Comparison of ENCODE assay signal across 8 cellular contexts in the genomic region with DNA sequence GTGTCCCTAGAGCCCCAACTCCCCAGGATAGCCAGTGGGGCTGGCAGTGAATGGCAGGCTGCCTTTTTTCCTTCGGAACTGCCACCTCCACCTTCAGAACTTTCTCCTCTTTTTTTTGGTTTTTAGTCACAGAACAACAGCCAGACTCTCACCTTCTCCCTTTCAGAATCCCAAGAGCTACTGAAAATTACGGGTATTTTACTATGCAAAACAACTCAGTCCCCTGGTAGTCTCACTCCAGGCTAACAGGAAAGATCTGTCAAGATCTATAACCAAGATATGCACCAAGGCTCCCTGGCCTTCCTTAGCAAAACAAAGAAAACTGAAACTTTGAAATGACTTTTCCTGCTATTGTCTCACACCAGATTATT. TPM values are rescaled to one million over a fixed set of nuclear protein-coding genes. Genes with fewer than 3 reads are reported as not detected.
A peak's percentile ranks its signal among the peaks of the same experiment; 100 is the strongest.
DNase-seq lines count a peak whose midpoint lies in the region; ATAC-seq and TF ChIP-seq lines count a peak whose summit lies in the region.

No MANE protein-coding gene starts in this region.

- H3K4me3 Mint-ChIP-seq in CD8-positive, alpha-beta memory T cell, result peak overlapping the region; percentile 12 to 88 (median 83)
- H3K4me3 Mint-ChIP-seq in activated naive CD8-positive, alpha-beta T cell treated with anti-CD3 and anti-CD28 coated beads for 36 hours, result peak overlapping the region; percentile 72
- no peak overlapping the region for H3K4me3 Mint-ChIP-seq in nephron

- no peaks in the 10 kb centered on the region for H3K9me3 ChIP-seq in CD8-positive, alpha-beta memory T cell (ENCODE audit: low read length)

- peak; percentile 34 for ATAC-seq in HG02610 (IDR thresholded peaks at IDR 0.05; ENCODE audit: unreplicated experiment)

- peaks cover 0 to 14% (median 0%) of the 10 kb centered on the region in 3 donors for H3K36me3 Mint-ChIP-seq in CD8-positive, alpha-beta memory T cell
- peaks cover 5% of the 10 kb centered on the region for H3K36me3 Mint-ChIP-seq in activated naive CD8-positive, alpha-beta T cell treated with anti-CD3 and anti-CD28 coated beads for 36 hours
- peaks cover under 1% of the 10 kb centered on the region for H3K36me3 Mint-ChIP-seq in nephron (ENCODE audit: low read depth)

- peaks cover 2% of the 10 kb centered on the region for H3K36me3 ChIP-seq in CD8-positive, alpha-beta memory T cell (ENCODE audit: insufficient read depth, low read length)

- peaks cover 55 to 63% (median 60%) of the 10 kb centered on the region in 3 donors for H3K4me1 Mint-ChIP-seq in CD8-positive, alpha-beta memory T cell
- H3K4me1 Mint-ChIP-seq in activated naive CD8-positive, alpha-beta T cell treated with anti-CD3 and anti-CD28 coated beads for 36 hours, result peaks cover 53% of the 10 kb centered on the region
- peaks cover 37% of the 10 kb centered on the region for H3K4me1 Mint-ChIP-seq in nephron

- no peak overlapping the region for H3K27ac ChIP-seq in CD8-positive, alpha-beta memory T cell (ENCODE audit: low read depth, low read length)
- no peak overlapping the region for H3K27ac ChIP-seq in substantia nigra (ENCODE audit: low read depth, low read length, poor library complexity, severe bottlenecking)

- no peaks in the 10 kb centered on the region for H3K9me3 Mint-ChIP-seq in CD8-positive, alpha-beta memory T cell
- no peaks in the 10 kb centered on the region for H3K9me3 Mint-ChIP-seq in activated naive CD8-positive, alpha-beta T cell treated with anti-CD3 and anti-CD28 coated beads for 36 hours
- no peaks in the 10 kb centered on the region for H3K9me3 Mint-ChIP-seq in nephron

- peak overlapping the region; percentile 81 to 96 (median 93) for H3K27ac Mint-ChIP-seq in CD8-positive, alpha-beta memory T cell
- peak overlapping the region; percentile 93 for H3K27ac Mint-ChIP-seq in activated naive CD8-positive, alpha-beta T cell treated with anti-CD3 and anti-CD28 coated beads for 36 hours
- H3K27ac Mint-ChIP-seq in nephron, result peak overlapping the region; percentile 85 to 92 (median 90)

- no peak for TF ChIP-seq CTCF in nephron (IDR thresholded peaks at IDR 0.05; ENCODE audit: unreplicated experiment in 3 of 3)

- H3K4me1 ChIP-seq in CD8-positive, alpha-beta memory T cell (ENCODE audit: insufficient read depth, low read length), result peaks cover 40% of the 10 kb centered on the region

- no peaks in the 10 kb centered on the region for H3K27me3 Mint-ChIP-seq in CD8-positive, alpha-beta memory T cell
- no peaks in the 10 kb centered on the region for H3K27me3 Mint-ChIP-seq in activated naive CD8-positive, alpha-beta T cell treated with anti-CD3 and anti-CD28 coated beads for 36 hours
- H3K27me3 Mint-ChIP-seq in nephron (ENCODE audit: low read depth), result peaks cover 4% of the 10 kb centered on the region

- POLR2A ChIA-PET in CD8-positive, alpha-beta memory T cell (lab: Charles Lee), result interaction anchor here (1.6 kb wide), 1 partner anchor 148 kb away, joined by 5 read pairs; a partner anchor contains a TSS

- H3K4me3 ChIP-seq in CD8-positive, alpha-beta memory T cell (ENCODE audit: low read length), result peak overlapping the region; percentile 22

- no peaks in the 10 kb centered on the region for H3K27me3 ChIP-seq in CD8-positive, alpha-beta memory T cell (ENCODE audit: insufficient read depth, low read length, poor library complexity, severe bottlenecking)

- DNase-seq in CD8-positive, alpha-beta memory T cell, result no peak
- DNase-seq in activated naive CD8-positive, alpha-beta T cell treated with anti-CD3 and anti-CD28 coated beads for 36 hours, result no peak
- DNase-seq in NCI-H524 treated with DMSO at 0.1 percent for 48 hours (lab: John Stamatoyannopoulos, UW), result no peak
- no peak for DNase-seq in T1000 (lab: John Stamatoyannopoulos, UW)
- DNase-seq in effector CD8-positive, alpha-beta T cell (lab: John Stamatoyannopoulos, UW), result no peak
- DNase-seq in substantia nigra (lab: John Stamatoyannopoulos, UW), result no peak

- CTCF ChIA-PET in CD8-positive, alpha-beta memory T cell (lab: Charles Lee), result interaction anchor here (1.0 to 2.4 kb wide), 21 partner anchors 8 to 217 kb away, joined by 3 to 47 read pairs (median 5); a partner anchor contains a TSS

RNA-seq across cellular contexts. Expression of a gene that starts 12.5 kb away (rescaled TPM):
- total RNA-seq in CD8-positive, alpha-beta memory T cell, result not detected
- polyA plus RNA-seq in CD8-positive, alpha-beta memory T cell, result 0.72 TPM
- under 1 TPM; 0.10 to 0.52 TPM for total RNA-seq in activated naive CD8-positive, alpha-beta T cell treated with anti-CD3 and anti-CD28 coated beads for 36 hours

RNA-seq across cellular contexts. Expression of a gene that starts 18.9 kb away (rescaled TPM):
- 10 to 100 TPM; 62.1 to 62.9 TPM for total RNA-seq in CD8-positive, alpha-beta memory T cell
- polyA plus RNA-seq in CD8-positive, alpha-beta memory T cell, result 57.1 TPM
- 10 to 100 TPM; 44.8 to 49.1 TPM for total RNA-seq in activated naive CD8-positive, alpha-beta T cell treated with anti-CD3 and anti-CD28 coated beads for 36 hours

RNA-seq across cellular contexts. Expression of a gene that starts 52.4 kb away (rescaled TPM):
- total RNA-seq in CD8-positive, alpha-beta memory T cell, result under 1 TPM; 0.77 to 0.93 TPM
- polyA plus RNA-seq in CD8-positive, alpha-beta memory T cell, result 0.49 TPM
- total RNA-seq in activated naive CD8-positive, alpha-beta T cell treated with anti-CD3 and anti-CD28 coated beads for 36 hours, result 1 to 10 TPM; 2.7 to 3.7 TPM

Comparison
In these comparisons a context has a peak if more than half of its experiments do, and no peak if none do; other contexts are left out.
1. H3K4me3 Mint-ChIP-seq: peak in CD8-positive, alpha-beta memory T cell (7 of 7) and activated naive CD8-positive, alpha-beta T cell treated with anti-CD3 and anti-CD28 coated beads for 36 hours (single experiment); none in nephron (0 of 3).
2. Peak in every context shown above with its lines, with median percentiles within 50 percentile points of each other: H3K27ac Mint-ChIP-seq.